ENCODE assay signal across 9 cellular contexts in genomic region chr17:59783221-59784016, GRCh38.
DNase-seq lines count a peak whose midpoint lies in the region; ATAC-seq and TF ChIP-seq lines count a peak whose summit lies in the region.
"Had no signal": no experiment of that assay in that cellular context is flagged by ENCODE, and none has a peak within 500 bp of the region (broad histone marks: within the 10 kb centered on the region; RNA-seq: fewer than 3 reads in every experiment).

No MANE protein-coding gene starts in this region.

- peak overlapping the region; percentile 1 for H3K4me3 Mint-ChIP-seq in chondrocyte (ENCODE audit: unreplicated experiment)
- H3K4me3 Mint-ChIP-seq in naive B cell = peak overlapping the region in 2 of 8 donors; percentile 0 to 57
- H3K4me3 Mint-ChIP-seq: neural crest cell had no signal

- peak overlapping the region; percentile 50; the same call in 1 of the 2 replicates for H2AFZ ChIP-seq in OCI-LY7 (ENCODE audit: low read length)

- H3K27me3 ChIP-seq in H7 (ENCODE audit: control insufficient read depth, insufficient read depth, low read length) = no peaks in the 10 kb centered on the region

- H3K36me3 Mint-ChIP-seq in chondrocyte (ENCODE audit: low read depth) (peaks cover 8% of the 10 kb centered on the region), naive B cell (peaks cover 0 to 6% of the 10 kb centered on the region in 2 donors)

- peak overlapping the region; percentile 90 for H3K27ac ChIP-seq in OCI-LY7 (ENCODE audit: low read depth, low read length, poor library complexity, severe bottlenecking)

- no peaks in the 10 kb centered on the region for H4K20me1 ChIP-seq in OCI-LY7 (ENCODE audit: insufficient read depth, low read length)

- H3K9me3 Mint-ChIP-seq in chondrocyte (ENCODE audit: low read depth) (no peaks in the 10 kb centered on the region), naive B cell (no peaks in the 10 kb centered on the region)
- H3K9me3 Mint-ChIP-seq: neural crest cell had no signal

- peak overlapping the region; percentile 58 for H3K4me2 ChIP-seq in OCI-LY7 (ENCODE audit: low read length)

- peaks cover 5% of the 10 kb centered on the region; the same call in 1 of the 2 replicates for H3K79me2 ChIP-seq in OCI-LY7 (ENCODE audit: insufficient read depth, low read depth, low read length)

- DNase-seq in DMS 273 (lab: John Stamatoyannopoulos, UW; ENCODE audit: unreplicated experiment) (peak; percentile 58), OCI-LY7 (ENCODE audit: low spot score) (peak; percentile 55), chondrocyte (ENCODE audit: low spot score) (no peak), naive B cell (no peak), NCI-H2196 (lab: John Stamatoyannopoulos, UW; ENCODE audit: unreplicated experiment) (no peak), UCSD-AML1 (lab: John Stamatoyannopoulos, UW; ENCODE audit: unreplicated experiment) (no peak), H7 (no peak)

- peaks cover 7% of the 10 kb centered on the region for H3K36me3 ChIP-seq in OCI-LY7 (ENCODE audit: insufficient read depth, low read length)
- no peaks in the 10 kb centered on the region for H3K36me3 ChIP-seq in H7 (replicated peaks; ENCODE audit: control insufficient read depth, insufficient read depth, low read length)

- TF ChIP-seq CTCF in OCI-LY7 (conservative IDR thresholded peaks at IDR 0.05; ENCODE audit: low read length) = no peak
- no peak for TF ChIP-seq CTCF in chondrocyte (IDR thresholded peaks at IDR 0.05)

- H3K4me3 ChIP-seq in OCI-LY7 (ENCODE audit: low read depth, low read length, poor library complexity, severe bottlenecking) = peak overlapping the region; percentile 46
- no peak overlapping the region for H3K4me3 ChIP-seq in H7 (ENCODE audit: insufficient read depth, low read depth, low read length)

- ATAC-seq in naive B cell (ENCODE audit: low read depth in 2 of 2) (no peak), HG03159 (IDR thresholded peaks at IDR 0.05; ENCODE audit: unreplicated experiment) (no peak)

- POLR2A ChIA-PET in OCI-LY7 (lab: Charles Lee) = interaction anchor here (0.6 to 1.5 kb wide), 4 partner anchors 23 to 90 kb away, joined by 3 to 4 read pairs (median 3); no protein-coding TSS in a partner anchor

- no peaks in the 10 kb centered on the region for H3K27me3 Mint-ChIP-seq in chondrocyte (ENCODE audit: low read depth)
- no peaks in the 10 kb centered on the region for H3K27me3 Mint-ChIP-seq in naive B cell

- TSS peak; percentile 13 for BruUV-seq in OCI-LY7 (replicated peaks; lab: Mats Ljungman, UMichigan)

- H3K4me1 Mint-ChIP-seq in chondrocyte (ENCODE audit: low read depth) (peaks cover 76% of the 10 kb centered on the region), naive B cell (peaks cover 26 to 53% (median 29%) of the 10 kb centered on the region in 3 donors)

- no peaks in the 10 kb centered on the region for H3K9me2 ChIP-seq in OCI-LY7 (ENCODE audit: insufficient read depth, low read length)

- H3K27ac Mint-ChIP-seq in chondrocyte (ENCODE audit: unreplicated experiment) = peak overlapping the region; percentile 99
- H3K27ac Mint-ChIP-seq in naive B cell = peak overlapping the region; percentile 40 to 96 (median 76)

- H3K4me1 ChIP-seq in OCI-LY7 (ENCODE audit: insufficient read depth, low read length, poor library complexity, severe bottlenecking) = peaks cover 55% of the 10 kb centered on the region

- intact Hi-C loops in OCI-LY7 (cut with micrococcal nuclease; ENCODE audit: unreplicated experiment) = no loop called here

- CTCF ChIA-PET in OCI-LY7 (lab: Charles Lee; ENCODE audit: unreplicated experiment) = no interaction called here

- H3K9me3 ChIP-seq in OCI-LY7 (ENCODE audit: low read length) = no peaks in the 10 kb centered on the region

Comparison
In these comparisons a context has a peak if more than half of its experiments do, and no peak if none do; other contexts are left out.
1. DNase-seq: peak in DMS 273 (single experiment) and OCI-LY7 (single experiment); none in chondrocyte (single experiment), naive B cell (single experiment), NCI-H2196 (single experiment), UCSD-AML1 (single experiment) and H7 (single experiment).